ENCODE assay signal across 8 cellular contexts in genomic region chr18:48931680-48932461, GRCh38.
DNase-seq lines count a peak whose midpoint lies in the region; ATAC-seq and TF ChIP-seq lines count a peak whose summit lies in the region.

No MANE protein-coding gene starts in this region.

- H3K27ac Mint-ChIP-seq in activated naive CD8-positive, alpha-beta T cell = peak overlapping the region; percentile 66

- no peaks in the 10 kb centered on the region for H3K9me3 ChIP-seq in muscle layer of duodenum (ENCODE audit: control insufficient read depth in 1 of 2, low read length in 2 of 2)

- peaks cover 57 to 89% of the 10 kb centered on the region in 2 donors for H3K4me1 ChIP-seq in muscle layer of duodenum (ENCODE audit: control insufficient read depth in 1 of 2, insufficient read depth in 2 of 2, low read length in 2 of 2)

- ATAC-seq in HG03175 (IDR thresholded peaks at IDR 0.05; ENCODE audit: unreplicated experiment) (peak; percentile 42), HG03571 (IDR thresholded peaks at IDR 0.05; ENCODE audit: unreplicated experiment) (no peak)

- peak overlapping the region; percentile 74 for H3K27ac ChIP-seq in muscle layer of duodenum (ENCODE audit: low read length)

- H3K4me3 Mint-ChIP-seq in activated naive CD8-positive, alpha-beta T cell = peak overlapping the region; percentile 57

- DNase-seq in GM12864 (ENCODE audit: low read depth) (no peak), NCI-H2196 (lab: John Stamatoyannopoulos, UW; ENCODE audit: unreplicated experiment) (no peak), NCI-H2081 (lab: John Stamatoyannopoulos, UW) (no peak), hepatic stellate cell (ENCODE audit: low spot score) (no peak)

- H3K27me3 Mint-ChIP-seq in activated naive CD8-positive, alpha-beta T cell = no peaks in the 10 kb centered on the region

- H3K4me3 ChIP-seq in GM12864 (ENCODE audit: low read depth, low read length) (peak overlapping the region; percentile 29), muscle layer of duodenum (ENCODE audit: low read depth in 1 of 2, low read length in 2 of 2) (peak overlapping the region in 1 of 2 donors; percentile 11)

- H3K9me3 Mint-ChIP-seq in activated naive CD8-positive, alpha-beta T cell (ENCODE audit: low read depth) = no peaks in the 10 kb centered on the region

- no peak for TF ChIP-seq CTCF in GM12864 (IDR thresholded peaks at IDR 0.05; ENCODE audit: low read depth, low read length, missing control alignments)

- peaks cover 0 to 4% of the 10 kb centered on the region in 2 donors for H3K36me3 ChIP-seq in muscle layer of duodenum (ENCODE audit: control insufficient read depth in 1 of 2, insufficient read depth in 2 of 2, low read length in 2 of 2)

- H3K27me3 ChIP-seq in muscle layer of duodenum (ENCODE audit: low read depth, low read length) = no peaks in the 10 kb centered on the region

- peaks cover 5% of the 10 kb centered on the region for H3K36me3 Mint-ChIP-seq in activated naive CD8-positive, alpha-beta T cell

- peaks cover 87% of the 10 kb centered on the region for H3K4me1 Mint-ChIP-seq in activated naive CD8-positive, alpha-beta T cell (ENCODE audit: low read depth)
